23 cellular contexts compared by ENCODE assay signal in the genomic region with DNA sequence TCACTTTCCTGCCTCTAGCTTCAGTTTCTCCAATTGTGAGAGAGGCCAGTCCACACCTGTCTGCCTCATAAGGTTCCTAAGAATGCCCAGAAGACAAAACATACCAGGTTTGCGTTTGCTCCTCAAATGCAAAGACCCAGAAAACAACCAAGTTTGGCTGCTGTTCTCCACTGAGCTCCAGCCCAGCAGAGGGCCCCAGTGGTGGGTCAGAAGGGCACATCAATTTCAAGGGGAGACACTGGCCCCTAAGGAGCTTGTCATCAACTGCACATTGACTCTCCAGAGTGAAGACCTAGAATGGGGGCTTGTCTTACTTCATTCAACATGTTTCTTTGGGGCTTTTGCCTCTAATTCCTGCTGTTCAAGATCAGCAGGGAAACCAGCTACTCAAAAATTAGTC.
"Had no signal": no experiment of that assay in that cellular context is flagged by ENCODE, and none has a peak within 500 bp of the region (broad histone marks: within the 10 kb centered on the region; RNA-seq: fewer than 3 reads in every experiment).

No MANE protein-coding gene starts in this region.

- H3K4me3 ChIP-seq: SK-N-MC had no signal

- H3K36me3 Mint-ChIP-seq: activated CD8-positive, alpha-beta memory T cell treated with anti-CD3 and anti-CD28 coated beads, Interleukin-2, amount 10 ng/mL, durations not matched to agents 7 days and 5 days; activated naive CD4-positive, alpha-beta T cell treated with anti-CD3 and anti-CD28 coated beads, Interleukin-2, amount 50 U/mL, for 24 hours had no signal

- ATAC-seq: activated CD8-positive, alpha-beta memory T cell treated with anti-CD3 and anti-CD28 coated beads, Interleukin-2, amount 10 ng/mL, durations not matched to agents 7 days and 5 days; Right ventricle myocardium inferior had no signal

- DNase-seq: activated CD4-positive, alpha-beta T cell treated with anti-CD3 and anti-CD28 coated beads for 48 hours; activated CD4-positive, alpha-beta T cell treated with anti-CD3 and anti-CD28 coated beads, Interleukin-2, amount 50 U/mL, for 48 hours; activated CD4-positive, CD25-positive, alpha-beta regulatory T cell treated with anti-CD3 and anti-CD28 coated beads, Interleukin-2, amount 50 U/mL, for 72 hours; activated CD8-positive, alpha-beta memory T cell treated with anti-CD3 and anti-CD28 coated beads, Interleukin-2, amount 10 ng/mL, durations not matched to agents 7 days and 5 days; activated effector memory CD4-positive, alpha-beta T cell treated with Interleukin-2 at 50 U/mL for 16 hours; activated naive CD4-positive, alpha-beta T cell; activated T-cell treated with anti-CD3 and anti-CD28 coated beads, Interleukin-2, amount 50 U/mL, for 24 hours; aorta; central memory CD4-positive, alpha-beta T cell; MM.1S; NCI-H1048; NCI-H146; NCI-H1930; NCI-H2171; NCI-H2227 treated with DMSO at 0.1 percent for 48 hours; NCI-H526; NK-92 treated with Interleukin-12 subunit alpha and Interleukin-12 subunit beta, amount 100 ng/mL, for 24 hours; RPMI8226; T-helper 1 cell had no signal

- H3K4me3 Mint-ChIP-seq: activated CD8-positive, alpha-beta memory T cell treated with anti-CD3 and anti-CD28 coated beads, Interleukin-2, amount 10 ng/mL, durations not matched to agents 7 days and 5 days; activated naive CD4-positive, alpha-beta T cell treated with anti-CD3 and anti-CD28 coated beads, Interleukin-2, amount 50 U/mL, for 24 hours; activated T-cell treated with anti-CD3 and anti-CD28 coated beads, Interleukin-2, amount 50 U/mL, for 24 hours; activated T-helper 1 cell treated with anti-CD3 and anti-CD28 coated beads, Interleukin-12 subunit alpha, Interleukin-12 subunit beta, Interleukin-2, Interleukin-4 antibody, amounts not matched to agents 30 ng/mL and 10 ng/mL and 1 ng/mL, durations not matched to agents 14 hours and 24 hours and 36 hours had no signal

- H3K9me3 Mint-ChIP-seq: activated naive CD4-positive, alpha-beta T cell treated with anti-CD3 and anti-CD28 coated beads, Interleukin-2, amount 50 U/mL, for 24 hours; activated T-cell treated with anti-CD3 and anti-CD28 coated beads, Interleukin-2, amount 50 U/mL, for 24 hours; activated T-helper 1 cell treated with anti-CD3 and anti-CD28 coated beads, Interleukin-12 subunit alpha, Interleukin-12 subunit beta, Interleukin-2, Interleukin-4 antibody, amounts not matched to agents 30 ng/mL and 10 ng/mL and 1 ng/mL, durations not matched to agents 14 hours and 24 hours and 36 hours had no signal

- H3K27ac Mint-ChIP-seq: activated CD8-positive, alpha-beta memory T cell treated with anti-CD3 and anti-CD28 coated beads, Interleukin-2, amount 10 ng/mL, durations not matched to agents 7 days and 5 days; activated naive CD4-positive, alpha-beta T cell treated with anti-CD3 and anti-CD28 coated beads, Interleukin-2, amount 50 U/mL, for 24 hours; activated T-cell treated with anti-CD3 and anti-CD28 coated beads, Interleukin-2, amount 50 U/mL, for 24 hours; activated T-helper 1 cell treated with anti-CD3 and anti-CD28 coated beads, Interleukin-12 subunit alpha, Interleukin-12 subunit beta, Interleukin-2, Interleukin-4 antibody, amounts not matched to agents 30 ng/mL and 10 ng/mL and 1 ng/mL, durations not matched to agents 14 hours and 24 hours and 36 hours had no signal

- H3K4me1 Mint-ChIP-seq: activated CD8-positive, alpha-beta memory T cell treated with anti-CD3 and anti-CD28 coated beads, Interleukin-2, amount 10 ng/mL, durations not matched to agents 7 days and 5 days; activated naive CD4-positive, alpha-beta T cell treated with anti-CD3 and anti-CD28 coated beads, Interleukin-2, amount 50 U/mL, for 24 hours had no signal

- H3K27ac ChIP-seq: SK-N-MC had no signal
